2 cellular contexts compared by ENCODE assay signal in genomic region chr6:120569689-120570088, GRCh38.
TF ChIP-seq lines count a peak whose summit lies in the region.

No MANE protein-coding gene starts in this region.

TF ChIP-seq in GM23338, 12 proteins besides CTCF, POLR2A, EP300 and RAD21 (continued from another document):
- TF ChIP-seq POLR2AphosphoS5 (IDR thresholded peaks at IDR 0.05; ENCODE audit: low read depth), result no peak

TF ChIP-seq in H1, 55 proteins besides CTCF, POLR2A, EP300 and RAD21 (continued from another document):
- TF ChIP-seq SP4 (IDR thresholded peaks at IDR 0.05; ENCODE audit: low read length), result no peak
TF ChIP-seq in H1: peak in this region for 1.
